Comparison of ENCODE assay signal across 21 cellular contexts in genomic region chr15:82051664-82052063, GRCh38. TPM values are rescaled to one million over a fixed set of nuclear protein-coding genes. Genes with fewer than 3 reads are reported as not detected.
DNase-seq lines count a peak whose midpoint lies in the region; ATAC-seq, FAIRE-seq and TF ChIP-seq lines count a peak whose summit lies in the region.
"Had no signal": no experiment of that assay in that cellular context is flagged by ENCODE, and none has a peak within 500 bp of the region (broad histone marks: within the 10 kb centered on the region; RNA-seq: fewer than 3 reads in every experiment).

No MANE protein-coding gene starts in this region.

- no peak overlapping the region for H3K18ac ChIP-seq in H1 (ENCODE audit: extremely low read depth, low read length)

- H4K91ac ChIP-seq in H1 (replicated peaks; ENCODE audit: insufficient read length, low read length) = no peak overlapping the region

- H2AFZ ChIP-seq in H1 (ENCODE audit: low read length) = 0 out of 2 replicates have a peak overlapping the region, but pooled peaks have one; percentile 48

- no peak for TF ChIP-seq CTCF in H1 (IDR thresholded peaks at IDR 0.05; ENCODE audit: control extremely low read depth in 1 of 3, insufficient read depth in 1 of 3, low read depth in 1 of 3, low read length in 3 of 3)
- TF ChIP-seq CTCF in CD8-positive, alpha-beta T cell (IDR thresholded peaks at IDR 0.05) = no peak

- H3K27me3 ChIP-seq in H1 (replicated peaks in 1 of 4; ENCODE audit: control insufficient read depth in 3 of 4, extremely low read depth in 1 of 4, insufficient read depth in 3 of 4, low read length in 3 of 4) = peaks cover 0 to 5% (median 0%) of the 10 kb centered on the region in 4 experiments; a peak in 2 of 7 replicates
- no peaks in the 10 kb centered on the region for H3K27me3 ChIP-seq in CD8-positive, alpha-beta T cell (ENCODE audit: insufficient read depth, low read length)

- H3K56ac ChIP-seq in H1 (replicated peaks; ENCODE audit: insufficient read length, low read depth, low read length) = no peak overlapping the region

- no peaks in the 10 kb centered on the region for H4K20me1 ChIP-seq in H1 (replicated peaks in 1 of 2; ENCODE audit: control insufficient read depth in 1 of 2, insufficient read depth in 2 of 2, low read length in 2 of 2)

- H3K4me2 ChIP-seq in H1 (ENCODE audit: insufficient read depth in 1 of 2, low read depth in 2 of 2, low read length in 2 of 2) = no peak overlapping the region
- H3K4me2 ChIP-seq: smooth muscle cell had no signal

- H3K9me3 Mint-ChIP-seq in CD8-positive, alpha-beta T cell = no peaks in the 10 kb centered on the region
- H3K9me3 Mint-ChIP-seq in activated T-cell treated with anti-CD3 and anti-CD28 coated beads, Interleukin-2, amount 50 U/mL, for 4 hours = no peaks in the 10 kb centered on the region
- H3K9me3 Mint-ChIP-seq: naive thymus-derived CD8-positive, alpha-beta T cell had no signal

- no peak overlapping the region for H3K9ac ChIP-seq in H1 (replicated peaks in 1 of 4; ENCODE audit: extremely low read depth in 1 of 4, low read depth in 3 of 4, low read length in 3 of 4)

- no peak overlapping the region for H2BK120ac ChIP-seq in H1 (replicated peaks; ENCODE audit: low read depth, low read length)

- H2BK12ac ChIP-seq in H1 (ENCODE audit: low read depth, low read length) = no peak overlapping the region

- H3K23ac ChIP-seq in H1 (ENCODE audit: insufficient read length) = no peak overlapping the region

- TF ChIP-seq EP300 in H1 (IDR thresholded peaks at IDR 0.05; ENCODE audit: borderline replicate concordance in 1 of 2, low read depth in 2 of 2, low read length in 2 of 2) = no peak

- no peak overlapping the region for H4K8ac ChIP-seq in H1 (ENCODE audit: extremely low read depth, insufficient read depth, low read length)

- no peak overlapping the region for H3K27ac Mint-ChIP-seq in CD8-positive, alpha-beta T cell
- H3K27ac Mint-ChIP-seq: activated CD4-positive, alpha-beta T cell treated with anti-CD3 and anti-CD28 coated beads for 36 hours; naive thymus-derived CD8-positive, alpha-beta T cell had no signal

- H3K79me1 ChIP-seq in H1 (ENCODE audit: low read depth, low read length) = no peaks in the 10 kb centered on the region

- TF ChIP-seq RAD21 in H1 (IDR thresholded peaks at IDR 0.05 in 1 of 2, conservative IDR thresholded peaks at IDR 0.05 in 1 of 2; ENCODE audit: low read depth in 2 of 2, low read length in 2 of 2) = no peak

- peaks cover 4% of the 10 kb centered on the region for H3K4me1 Mint-ChIP-seq in CD8-positive, alpha-beta T cell (ENCODE audit: low read depth)
- peaks cover 2% of the 10 kb centered on the region for H3K4me1 Mint-ChIP-seq in activated T-cell treated with anti-CD3 and anti-CD28 coated beads, Interleukin-2, amount 50 U/mL, for 4 hours (ENCODE audit: low read depth)

- H3K36me3 Mint-ChIP-seq in CD8-positive, alpha-beta T cell = no peaks in the 10 kb centered on the region
- no peaks in the 10 kb centered on the region for H3K36me3 Mint-ChIP-seq in activated T-cell treated with anti-CD3 and anti-CD28 coated beads, Interleukin-2, amount 50 U/mL, for 4 hours (ENCODE audit: insufficient read depth)
- H3K36me3 Mint-ChIP-seq: naive thymus-derived CD8-positive, alpha-beta T cell had no signal

- H4K5ac ChIP-seq in H1 (ENCODE audit: insufficient read length, low read depth, low read length) = no peak overlapping the region

- H3K27ac ChIP-seq in H1 (ENCODE audit: low read depth, low read length) = no peak overlapping the region
- H3K27ac ChIP-seq in CD8-positive, alpha-beta T cell (ENCODE audit: low read depth, low read length) = no peak overlapping the region
- H3K27ac ChIP-seq: coronary artery, gastrocnemius medialis, thoracic aorta had no signal

- TF ChIP-seq POLR2A in H1 (IDR thresholded peaks at IDR 0.05; ENCODE audit: control extremely low read depth in 1 of 2, low read depth in 2 of 2, low read length in 2 of 2) = no peak

- FAIRE-seq in RCC 7860 (lab: Jason Lieb, UNC) (peak; percentile 35), H1 (lab: Jason Lieb, UNC) (no peak)

- H3K4me3 Mint-ChIP-seq in CD8-positive, alpha-beta T cell = no peak overlapping the region
- H3K4me3 Mint-ChIP-seq in activated T-cell treated with anti-CD3 and anti-CD28 coated beads, Interleukin-2, amount 50 U/mL, for 4 hours = no peak overlapping the region
- H3K4me3 Mint-ChIP-seq: activated CD4-positive, alpha-beta T cell treated with anti-CD3 and anti-CD28 coated beads for 36 hours; naive thymus-derived CD8-positive, alpha-beta T cell had no signal

- no peak for ATAC-seq in CD8-positive, alpha-beta T cell
- ATAC-seq in HG02759 (IDR thresholded peaks at IDR 0.05; ENCODE audit: unreplicated experiment) (no peak), HG02588 (IDR thresholded peaks at IDR 0.05; ENCODE audit: unreplicated experiment) (no peak)
- ATAC-seq in activated T-cell treated with anti-CD3 and anti-CD28 coated beads, Interleukin-2, amount 50 U/mL, for 4 hours = no peak
- ATAC-seq: activated CD4-positive, alpha-beta T cell treated with anti-CD3 and anti-CD28 coated beads for 36 hours; gastrocnemius medialis; naive thymus-derived CD8-positive, alpha-beta T cell had no signal

- H3K27me3 Mint-ChIP-seq in CD8-positive, alpha-beta T cell (ENCODE audit: low read depth) = peaks cover 12% of the 10 kb centered on the region
- H3K27me3 Mint-ChIP-seq in activated T-cell treated with anti-CD3 and anti-CD28 coated beads, Interleukin-2, amount 50 U/mL, for 4 hours (ENCODE audit: low read depth) = peaks cover 32% of the 10 kb centered on the region

- H3K4me3 ChIP-seq in H1 (ENCODE audit: extremely low read depth in 1 of 4, insufficient read depth in 2 of 4, low read depth in 3 of 4, low read length in 4 of 4) = no peak overlapping the region
- H3K4me3 ChIP-seq in CD8-positive, alpha-beta T cell (ENCODE audit: low read depth, low read length) = no peak overlapping the region
- H3K4me3 ChIP-seq: coronary artery, gastrocnemius medialis, smooth muscle cell, thoracic aorta had no signal

- H2BK5ac ChIP-seq in H1 (ENCODE audit: low read depth, low read length) = no peak overlapping the region

- peak; percentile 8 for DNase-seq in ELR (ENCODE audit: low read depth)
- DNase-seq in RCC 7860 (ENCODE audit: low spot score) = peak; percentile 57
- no peak for DNase-seq in H1 (ENCODE audit: low read depth in 1 of 2, low spot score in 2 of 2)
- peak; percentile 51 for DNase-seq in medulla oblongata (ENCODE audit: extremely low spot score)
- no peak for DNase-seq in CD8-positive, alpha-beta T cell
- DNase-seq in activated T-cell treated with anti-CD3 and anti-CD28 coated beads, Interleukin-2, amount 50 U/mL, for 4 hours = no peak
- DNase-seq: activated CD4-positive, alpha-beta T cell treated with anti-CD3 and anti-CD28 coated beads for 36 hours; activated gamma-delta T cell; gastrocnemius medialis; mammary epithelial cell; naive thymus-derived CD8-positive, alpha-beta T cell; NCI-H1694; NCI-H2227 treated with DMSO at 0.1 percent for 48 hours; SHP77; stimulated activated CD4-positive, alpha-beta T cell treated with anti-CD3 and anti-CD28 coated beads, Interleukin-4, amount 100 ng/mL, for 4 hours; stimulated activated CD8-positive, alpha-beta memory T cell treated with anti-CD3 and anti-CD28 coated beads, Interleukin-4, amount 100 ng/mL, for 48 hours had no signal

- no peak overlapping the region for H2AK5ac ChIP-seq in H1 (ENCODE audit: low read depth, low read length)

- WGBS in H1 (ENCODE audit: extremely low coverage in 1 of 2, insufficient coverage in 1 of 2, insufficient read length in 1 of 2, insufficient replicate concordance in 2 of 2, low coverage in 1 of 2, low lambda C conversion rate in 2 of 2, missing lambda C conversion rate in 1 of 2), 2 experiments = 93% methylated on average over 6 of the region's 6 CpGs; no CpG with 5 or more reads in 1 of the 2 experiments

- no peak overlapping the region; the same call in 1 of the 2 replicates for H2BK15ac ChIP-seq in H1 (ENCODE audit: low read length)

- POLR2A ChIA-PET in H1 (lab: Charles Lee; ENCODE audit: partially characterized antibody) = no interaction called here
- POLR2A ChIA-PET in CD8-positive, alpha-beta T cell (lab: Charles Lee) = no interaction called here

- no peak overlapping the region for H3K4ac ChIP-seq in H1 (replicated peaks; ENCODE audit: insufficient read length, low read depth, low read length)

- no peaks in the 10 kb centered on the region for H3K9me3 ChIP-seq in H1 (ENCODE audit: insufficient read depth in 2 of 2, low read depth in 1 of 2, low read length in 1 of 2)
- H3K9me3 ChIP-seq in CD8-positive, alpha-beta T cell (ENCODE audit: low read length) = no peaks in the 10 kb centered on the region
- H3K9me3 ChIP-seq: gastrocnemius medialis, thoracic aorta had no signal

- intact Hi-C loops in CD8-positive, alpha-beta T cell (cut with DNase I, micrococcal nuclease) = no loop called here

- CTCF ChIA-PET in H1 (lab: Charles Lee; ENCODE audit: partially characterized antibody) = interaction anchor here (1.3 to 1.6 kb wide), 3 partner anchors 11 to 570 kb away, joined by 3 to 4 read pairs (median 4); no protein-coding TSS in a partner anchor
- CTCF ChIA-PET in CD8-positive, alpha-beta T cell (lab: Charles Lee) = no interaction called here

- H3K79me2 ChIP-seq in H1 (ENCODE audit: control insufficient read depth in 1 of 2, insufficient read depth in 2 of 2, low read length in 2 of 2) = no peaks in the 10 kb centered on the region

- H3K36me3 ChIP-seq in H1 (ENCODE audit: control insufficient read depth in 2 of 4, insufficient read depth in 4 of 4, low read length in 3 of 4) = no peaks in the 10 kb centered on the region
- H3K36me3 ChIP-seq in CD8-positive, alpha-beta T cell (ENCODE audit: insufficient read depth, low read length) = no peaks in the 10 kb centered on the region
- H3K36me3 ChIP-seq: gastrocnemius medialis, thoracic aorta had no signal

- no peak overlapping the region for H3K14ac ChIP-seq in H1 (ENCODE audit: insufficient read length)

- H3K23me2 ChIP-seq in H1 (ENCODE audit: low read depth, low read length) = peaks cover 4% of the 10 kb centered on the region; the same call in 1 of the 2 replicates

- no peak overlapping the region for H2BK20ac ChIP-seq in H1 (ENCODE audit: low read length)

- peaks cover 2 to 6% (median 6%) of the 10 kb centered on the region in 4 experiments; a peak in 6 of 7 replicates for H3K4me1 ChIP-seq in H1 (replicated peaks in 1 of 4; ENCODE audit: control insufficient read depth in 3 of 4, insufficient read depth in 4 of 4, low read length in 3 of 4)
- H3K4me1 ChIP-seq in CD8-positive, alpha-beta T cell (ENCODE audit: insufficient read depth, low read length) = peaks cover 8% of the 10 kb centered on the region
- H3K4me1 ChIP-seq: gastrocnemius medialis had no signal

RNA-seq across cellular contexts. Expression of gene MEX3B, which starts 5.8 kb away (rescaled TPM):
- total RNA-seq in H1 (2021; fragmentation: NEBNext Ultra II Directional; extraction: Animal tissue kit (Norgen Biotek cat#: 25700)) = 15.6 and 15.9 TPM in 2 replicates
- polyA plus RNA-seq in H1 (2011; rRNA removed) = 8.0 and 13.6 TPM in 2 replicates
- polyA plus RNA-seq in H1 (2011; cell fraction: cytosol; rRNA removed) = 7.7 TPM
- 10.9 TPM for polyA plus RNA-seq in H1 (2011; cell fraction: nucleus; rRNA removed)
- 6.3 to 10.4 TPM (median 7.5 TPM) in 4 replicates for polyA plus RNA-seq in H1 (2012, experiment 1 of 2)
- 8.6 TPM for polyA plus RNA-seq in H1 (2012, experiment 2 of 2)
- polyA plus RNA-seq in H1 (2013, experiment 1 of 2) = 8.4 TPM
- 7.9 TPM for polyA plus RNA-seq in H1 (2013, experiment 2 of 2)
- 3.0 and 3.1 TPM in 2 replicates for polyA minus RNA-seq in H1 (2011; rRNA and poly(A)+ RNA removed)
- 9.0 TPM for polyA minus RNA-seq in H1 (2011; cell fraction: cytosol; rRNA and poly(A)+ RNA removed)
- polyA minus RNA-seq in H1 (2011; cell fraction: nucleus; rRNA and poly(A)+ RNA removed) = 9.1 TPM
- total RNA-seq in CD8-positive, alpha-beta T cell = 1 to 10 TPM; 3.3 to 3.7 TPM
- under 1 TPM; 0.46 to 0.71 (median 0.55) TPM for total RNA-seq in activated T-cell treated with anti-CD3 and anti-CD28 coated beads, Interleukin-2, amount 50 U/mL, for 4 hours
- polyA plus RNA-seq: naive thymus-derived CD8-positive, alpha-beta T cell had no signal

Comparison
In these comparisons a context has a peak if more than half of its experiments do, and no peak if none do; other contexts are left out.
1. DNase-seq: peak in ELR (single experiment), RCC 7860 (single experiment) and medulla oblongata (single experiment); none in H1 (0 of 2), CD8-positive, alpha-beta T cell (0 of 7) and activated T-cell treated with anti-CD3 and anti-CD28 coated beads, Interleukin-2, amount 50 U/mL, for 4 hours (single experiment).